1 cellular context compared by ENCODE assay signal in the genomic region with DNA sequence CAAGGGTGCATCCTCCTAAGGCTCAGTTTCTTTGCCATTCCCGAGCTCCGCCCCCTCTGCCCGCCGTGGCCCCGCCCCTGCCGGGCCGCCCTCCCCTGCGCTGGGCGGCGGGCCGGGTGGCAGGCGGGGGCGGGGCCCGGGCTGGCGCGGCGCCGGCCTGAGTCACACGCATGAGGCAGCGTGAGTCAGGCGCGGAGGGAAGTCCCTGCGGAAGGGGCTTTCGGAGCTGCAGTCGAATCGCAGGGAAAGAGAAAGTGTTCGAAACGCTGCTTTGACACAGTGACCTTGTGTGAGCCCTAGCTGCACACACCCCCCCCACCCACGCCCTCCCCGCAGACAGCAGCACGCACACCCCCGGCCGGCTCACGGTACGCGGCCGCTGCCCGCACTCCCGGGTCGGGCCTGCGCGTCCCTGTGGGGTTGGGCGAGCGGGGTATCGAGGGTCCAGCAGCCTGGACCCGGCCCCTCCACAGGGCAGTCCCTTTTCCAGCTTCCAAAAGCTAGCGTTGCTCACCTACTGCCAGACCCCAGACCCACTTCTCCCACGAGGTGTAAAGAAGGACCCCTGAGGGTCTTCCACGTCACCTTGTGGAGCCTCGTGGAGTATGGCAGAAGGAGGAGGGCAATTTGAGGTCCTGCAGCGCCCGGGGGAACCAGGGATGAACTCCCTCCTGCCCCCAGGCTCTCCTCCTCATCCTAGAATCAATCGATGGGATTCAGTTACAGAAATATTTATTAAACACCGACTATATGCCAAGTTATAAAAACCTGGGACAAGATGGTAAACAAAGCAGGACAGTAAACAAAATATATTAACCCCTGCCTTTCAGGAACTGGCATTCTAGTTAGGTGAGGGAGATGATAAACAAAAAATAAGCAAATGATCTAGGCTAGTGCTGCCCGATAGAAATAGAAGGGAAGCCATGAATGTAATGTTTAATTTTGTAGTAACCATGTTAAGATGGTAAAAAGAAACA.
TF ChIP-seq lines count a peak whose summit lies in the region.

No MANE protein-coding gene starts in this region.

TF ChIP-seq in HepG2, 621 proteins besides CTCF, POLR2A, EP300 and RAD21 (continued from another document and continues in another):
- TF ChIP-seq, protein P1, sequence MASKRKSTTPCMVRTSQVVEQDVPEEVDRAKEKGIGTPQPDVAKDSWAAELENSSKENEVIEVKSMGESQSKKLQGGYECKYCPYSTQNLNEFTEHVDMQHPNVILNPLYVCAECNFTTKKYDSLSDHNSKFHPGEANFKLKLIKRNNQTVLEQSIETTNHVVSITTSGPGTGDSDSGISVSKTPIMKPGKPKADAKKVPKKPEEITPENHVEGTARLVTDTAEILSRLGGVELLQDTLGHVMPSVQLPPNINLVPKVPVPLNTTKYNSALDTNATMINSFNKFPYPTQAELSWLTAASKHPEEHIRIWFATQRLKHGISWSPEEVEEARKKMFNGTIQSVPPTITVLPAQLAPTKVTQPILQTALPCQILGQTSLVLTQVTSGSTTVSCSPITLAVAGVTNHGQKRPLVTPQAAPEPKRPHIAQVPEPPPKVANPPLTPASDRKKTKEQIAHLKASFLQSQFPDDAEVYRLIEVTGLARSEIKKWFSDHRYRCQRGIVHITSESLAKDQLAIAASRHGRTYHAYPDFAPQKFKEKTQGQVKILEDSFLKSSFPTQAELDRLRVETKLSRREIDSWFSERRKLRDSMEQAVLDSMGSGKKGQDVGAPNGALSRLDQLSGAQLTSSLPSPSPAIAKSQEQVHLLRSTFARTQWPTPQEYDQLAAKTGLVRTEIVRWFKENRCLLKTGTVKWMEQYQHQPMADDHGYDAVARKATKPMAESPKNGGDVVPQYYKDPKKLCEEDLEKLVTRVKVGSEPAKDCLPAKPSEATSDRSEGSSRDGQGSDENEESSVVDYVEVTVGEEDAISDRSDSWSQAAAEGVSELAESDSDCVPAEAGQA (IDR thresholded peaks at IDR 0.05; ENCODE audit: low read depth) = no peak
- TF ChIP-seq, protein P1 (CRISPR knock-in tag; IDR thresholded peaks at IDR 0.05; ENCODE audit: borderline replicate concordance) = no peak
- TF ChIP-seq, protein P2, sequence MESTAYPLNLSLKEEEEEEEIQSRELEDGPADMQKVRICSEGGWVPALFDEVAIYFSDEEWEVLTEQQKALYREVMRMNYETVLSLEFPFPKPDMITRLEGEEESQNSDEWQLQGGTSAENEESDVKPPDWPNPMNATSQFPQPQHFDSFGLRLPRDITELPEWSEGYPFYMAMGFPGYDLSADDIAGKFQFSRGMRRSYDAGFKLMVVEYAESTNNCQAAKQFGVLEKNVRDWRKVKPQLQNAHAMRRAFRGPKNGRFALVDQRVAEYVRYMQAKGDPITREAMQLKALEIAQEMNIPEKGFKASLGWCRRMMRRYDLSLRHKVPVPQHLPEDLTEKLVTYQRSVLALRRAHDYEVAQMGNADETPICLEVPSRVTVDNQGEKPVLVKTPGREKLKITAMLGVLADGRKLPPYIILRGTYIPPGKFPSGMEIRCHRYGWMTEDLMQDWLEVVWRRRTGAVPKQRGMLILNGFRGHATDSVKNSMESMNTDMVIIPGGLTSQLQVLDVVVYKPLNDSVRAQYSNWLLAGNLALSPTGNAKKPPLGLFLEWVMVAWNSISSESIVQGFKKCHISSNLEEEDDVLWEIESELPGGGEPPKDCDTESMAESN (CRISPR knock-in tag; conservative IDR thresholded peaks at IDR 0.05) = peak; percentile 68; the same call in 1 of the 2 replicates
- TF ChIP-seq HNRNPH1 (optimal IDR thresholded peaks at IDR 0.05; ENCODE audit: low read depth, low read length) (no peak), POGZ (CRISPR knock-in tag; IDR thresholded peaks at IDR 0.05) (peak; percentile 43; the same call in 1 of the 2 replicates), RFX1 (IDR thresholded peaks at IDR 0.05) (no peak), HCFC1 (IDR thresholded peaks at IDR 0.05; ENCODE audit: low read depth, low read length) (no peak), HOXA9 (CRISPR knock-in tag; IDR thresholded peaks at IDR 0.05; ENCODE audit: borderline replicate concordance) (0 out of 2 replicates have a peak, but pooled peaks have one; percentile 66), SRSF9 (IDR thresholded peaks at IDR 0.05; ENCODE audit: borderline replicate concordance, insufficient read depth, low read depth, low read length, poor library complexity, severe bottlenecking) (no peak), AHR (CRISPR knock-in tag; IDR thresholded peaks at IDR 0.05) (no peak), MED13 (CRISPR knock-in tag; IDR thresholded peaks at IDR 0.05) (no peak), GABPB1 (CRISPR knock-in tag; IDR thresholded peaks at IDR 0.05) (peak; percentile 71), AKAP8 (CRISPR knock-in tag; IDR thresholded peaks at IDR 0.05) (no peak), PHB2 (IDR thresholded peaks at IDR 0.05; ENCODE audit: partially characterized antibody) (no peak), ZNF207 (IDR thresholded peaks at IDR 0.05; ENCODE audit: borderline replicate concordance) (no peak), MAZ (IDR thresholded peaks at IDR 0.05; ENCODE audit: borderline replicate concordance, low read depth, low read length) (no peak), MAZ (CRISPR knock-in tag; IDR thresholded peaks at IDR 0.05; ENCODE audit: low read depth) (peak; percentile 33; the same call in 1 of the 2 replicates), ATAD3A (CRISPR knock-in tag; IDR thresholded peaks at IDR 0.05) (no peak), ZNF468 (CRISPR knock-in tag; IDR thresholded peaks at IDR 0.05) (no peak), THAP11 (CRISPR knock-in tag; IDR thresholded peaks at IDR 0.05) (0 out of 2 replicates have a peak, but pooled peaks have one; percentile 37), HHEX (CRISPR knock-in tag; IDR thresholded peaks at IDR 0.05) (no peak), RFX3 (CRISPR knock-in tag; IDR thresholded peaks at IDR 0.05) (no peak), MYC (CRISPR knock-in tag; IDR thresholded peaks at IDR 0.05; ENCODE audit: borderline replicate concordance) (peak; percentile 74), SALL2 (CRISPR knock-in tag; IDR thresholded peaks at IDR 0.05) (no peak), CREB1 (IDR thresholded peaks at IDR 0.05) (peak; percentile 16; the same call in 1 of the 2 replicates), CREB1 (CRISPR knock-in tag; IDR thresholded peaks at IDR 0.05) (no peak), ZNF337 (CRISPR knock-in tag; IDR thresholded peaks at IDR 0.05; ENCODE audit: borderline replicate concordance, low read depth) (0 out of 2 replicates have a peak, but pooled peaks have one; percentile 41), ZFP1 (CRISPR knock-in tag; IDR thresholded peaks at IDR 0.05) (no peak), ZNF296 (CRISPR knock-in tag; conservative IDR thresholded peaks at IDR 0.05) (no peak), ZBTB38 (CRISPR knock-in tag; IDR thresholded peaks at IDR 0.05) (no peak; the same call in 1 of the 2 replicates), KAT8 (CRISPR knock-in tag; IDR thresholded peaks at IDR 0.05) (peak; percentile 66), ISX (CRISPR knock-in tag; conservative IDR thresholded peaks at IDR 0.05) (no peak), TAF1 (CRISPR knock-in tag; IDR thresholded peaks at IDR 0.05) (peak; percentile 70)
- TF ChIP-seq, protein P3, sequence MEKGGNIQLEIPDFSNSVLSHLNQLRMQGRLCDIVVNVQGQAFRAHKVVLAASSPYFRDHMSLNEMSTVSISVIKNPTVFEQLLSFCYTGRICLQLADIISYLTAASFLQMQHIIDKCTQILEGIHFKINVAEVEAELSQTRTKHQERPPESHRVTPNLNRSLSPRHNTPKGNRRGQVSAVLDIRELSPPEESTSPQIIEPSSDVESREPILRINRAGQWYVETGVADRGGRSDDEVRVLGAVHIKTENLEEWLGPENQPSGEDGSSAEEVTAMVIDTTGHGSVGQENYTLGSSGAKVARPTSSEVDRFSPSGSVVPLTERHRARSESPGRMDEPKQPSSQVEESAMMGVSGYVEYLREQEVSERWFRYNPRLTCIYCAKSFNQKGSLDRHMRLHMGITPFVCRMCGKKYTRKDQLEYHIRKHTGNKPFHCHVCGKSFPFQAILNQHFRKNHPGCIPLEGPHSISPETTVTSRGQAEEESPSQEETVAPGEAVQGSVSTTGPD (CRISPR knock-in tag; IDR thresholded peaks at IDR 0.05) = no peak
- TF ChIP-seq, protein P4, sequence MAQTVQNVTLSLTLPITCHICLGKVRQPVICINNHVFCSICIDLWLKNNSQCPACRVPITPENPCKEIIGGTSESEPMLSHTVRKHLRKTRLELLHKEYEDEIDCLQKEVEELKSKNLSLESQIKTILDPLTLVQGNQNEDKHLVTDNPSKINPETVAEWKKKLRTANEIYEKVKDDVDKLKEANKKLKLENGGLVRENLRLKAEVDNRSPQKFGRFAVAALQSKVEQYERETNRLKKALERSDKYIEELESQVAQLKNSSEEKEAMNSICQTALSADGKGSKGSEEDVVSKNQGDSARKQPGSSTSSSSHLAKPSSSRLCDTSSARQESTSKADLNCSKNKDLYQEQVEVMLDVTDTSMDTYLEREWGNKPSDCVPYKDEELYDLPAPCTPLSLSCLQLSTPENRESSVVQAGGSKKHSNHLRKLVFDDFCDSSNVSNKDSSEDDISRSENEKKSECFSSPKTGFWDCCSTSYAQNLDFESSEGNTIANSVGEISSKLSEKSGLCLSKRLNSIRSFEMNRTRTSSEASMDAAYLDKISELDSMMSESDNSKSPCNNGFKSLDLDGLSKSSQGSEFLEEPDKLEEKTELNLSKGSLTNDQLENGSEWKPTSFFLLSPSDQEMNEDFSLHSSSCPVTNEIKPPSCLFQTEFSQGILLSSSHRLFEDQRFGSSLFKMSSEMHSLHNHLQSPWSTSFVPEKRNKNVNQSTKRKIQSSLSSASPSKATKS (CRISPR knock-in tag; IDR thresholded peaks at IDR 0.05) = no peak
- TF ChIP-seq, protein P5, sequence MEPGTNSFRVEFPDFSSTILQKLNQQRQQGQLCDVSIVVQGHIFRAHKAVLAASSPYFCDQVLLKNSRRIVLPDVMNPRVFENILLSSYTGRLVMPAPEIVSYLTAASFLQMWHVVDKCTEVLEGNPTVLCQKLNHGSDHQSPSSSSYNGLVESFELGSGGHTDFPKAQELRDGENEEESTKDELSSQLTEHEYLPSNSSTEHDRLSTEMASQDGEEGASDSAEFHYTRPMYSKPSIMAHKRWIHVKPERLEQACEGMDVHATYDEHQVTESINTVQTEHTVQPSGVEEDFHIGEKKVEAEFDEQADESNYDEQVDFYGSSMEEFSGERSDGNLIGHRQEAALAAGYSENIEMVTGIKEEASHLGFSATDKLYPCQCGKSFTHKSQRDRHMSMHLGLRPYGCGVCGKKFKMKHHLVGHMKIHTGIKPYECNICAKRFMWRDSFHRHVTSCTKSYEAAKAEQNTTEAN (CRISPR knock-in tag; conservative IDR thresholded peaks at IDR 0.05) = no peak
- TF ChIP-seq, protein P6, sequence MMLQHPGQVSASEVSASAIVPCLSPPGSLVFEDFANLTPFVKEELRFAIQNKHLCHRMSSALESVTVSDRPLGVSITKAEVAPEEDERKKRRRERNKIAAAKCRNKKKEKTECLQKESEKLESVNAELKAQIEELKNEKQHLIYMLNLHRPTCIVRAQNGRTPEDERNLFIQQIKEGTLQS (CRISPR knock-in tag; IDR thresholded peaks at IDR 0.05) = peak; percentile 61
- TF ChIP-seq, protein P7, sequence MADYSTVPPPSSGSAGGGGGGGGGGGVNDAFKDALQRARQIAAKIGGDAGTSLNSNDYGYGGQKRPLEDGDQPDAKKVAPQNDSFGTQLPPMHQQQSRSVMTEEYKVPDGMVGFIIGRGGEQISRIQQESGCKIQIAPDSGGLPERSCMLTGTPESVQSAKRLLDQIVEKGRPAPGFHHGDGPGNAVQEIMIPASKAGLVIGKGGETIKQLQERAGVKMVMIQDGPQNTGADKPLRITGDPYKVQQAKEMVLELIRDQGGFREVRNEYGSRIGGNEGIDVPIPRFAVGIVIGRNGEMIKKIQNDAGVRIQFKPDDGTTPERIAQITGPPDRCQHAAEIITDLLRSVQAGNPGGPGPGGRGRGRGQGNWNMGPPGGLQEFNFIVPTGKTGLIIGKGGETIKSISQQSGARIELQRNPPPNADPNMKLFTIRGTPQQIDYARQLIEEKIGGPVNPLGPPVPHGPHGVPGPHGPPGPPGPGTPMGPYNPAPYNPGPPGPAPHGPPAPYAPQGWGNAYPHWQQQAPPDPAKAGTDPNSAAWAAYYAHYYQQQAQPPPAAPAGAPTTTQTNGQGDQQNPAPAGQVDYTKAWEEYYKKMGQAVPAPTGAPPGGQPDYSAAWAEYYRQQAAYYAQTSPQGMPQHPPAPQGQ (CRISPR knock-in tag; IDR thresholded peaks at IDR 0.05; ENCODE audit: borderline replicate concordance) = 0 out of 2 replicates have a peak, but pooled peaks have one; percentile 45
- TF ChIP-seq, protein P8, sequence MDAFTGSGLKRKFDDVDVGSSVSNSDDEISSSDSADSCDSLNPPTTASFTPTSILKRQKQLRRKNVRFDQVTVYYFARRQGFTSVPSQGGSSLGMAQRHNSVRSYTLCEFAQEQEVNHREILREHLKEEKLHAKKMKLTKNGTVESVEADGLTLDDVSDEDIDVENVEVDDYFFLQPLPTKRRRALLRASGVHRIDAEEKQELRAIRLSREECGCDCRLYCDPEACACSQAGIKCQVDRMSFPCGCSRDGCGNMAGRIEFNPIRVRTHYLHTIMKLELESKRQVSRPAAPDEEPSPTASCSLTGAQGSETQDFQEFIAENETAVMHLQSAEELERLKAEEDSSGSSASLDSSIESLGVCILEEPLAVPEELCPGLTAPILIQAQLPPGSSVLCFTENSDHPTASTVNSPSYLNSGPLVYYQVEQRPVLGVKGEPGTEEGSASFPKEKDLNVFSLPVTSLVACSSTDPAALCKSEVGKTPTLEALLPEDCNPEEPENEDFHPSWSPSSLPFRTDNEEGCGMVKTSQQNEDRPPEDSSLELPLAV (CRISPR knock-in tag; conservative IDR thresholded peaks at IDR 0.05; ENCODE audit: low read depth) = no peak
